Comparison of ENCODE assay signal across 31 cellular contexts in the genomic region with DNA sequence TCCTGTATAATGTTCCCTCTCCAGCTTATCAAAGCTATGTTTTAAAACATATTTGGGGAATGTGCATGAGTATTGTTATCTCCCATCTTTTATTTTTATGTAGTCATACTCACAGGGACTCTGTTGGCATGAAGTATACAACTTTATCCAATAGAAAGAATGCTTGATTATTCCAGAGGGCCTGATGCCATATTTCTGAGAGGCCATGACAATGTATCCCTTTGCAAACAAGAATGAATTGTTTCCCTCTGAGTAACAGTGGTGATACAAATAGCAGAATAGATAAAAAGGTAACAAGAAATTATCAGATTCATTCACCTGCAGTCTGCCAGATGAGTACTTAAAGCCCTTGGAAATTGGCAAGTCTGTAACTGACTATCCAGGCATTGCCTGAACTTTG.
"Had no signal": no experiment of that assay in that cellular context is flagged by ENCODE, and none has a peak within 500 bp of the region (broad histone marks: within the 10 kb centered on the region; RNA-seq: fewer than 3 reads in every experiment).

No MANE protein-coding gene starts in this region.

- H3K9me3 Mint-ChIP-seq: activated CD8-positive, alpha-beta T cell treated with anti-CD3 and anti-CD28 coated beads for 36 hours; activated naive CD4-positive, alpha-beta T cell treated with anti-CD3 and anti-CD28 coated beads, Interleukin-2, amount 10 ng/mL, durations not matched to agents 7 days and 5 days; activated naive CD4-positive, alpha-beta T cell treated with anti-CD3 and anti-CD28 coated beads, Interleukin-2, amount 50 U/mL, for 72 hours; activated naive CD8-positive, alpha-beta T cell treated with anti-CD3 and anti-CD28 coated beads, Interleukin-2, amount 10 ng/mL, durations not matched to agents 7 days and 5 days; activated T-cell treated with anti-CD3 and anti-CD28 coated beads, Interleukin-2, amount 50 U/mL, for 4 hours; central memory CD8-positive, alpha-beta T cell; T-helper 2 cell treated with Interferon-gamma antibody and Interleukin-4, amounts not matched to agents 5 μg/mL and 100 μg/mL, for 36 hours had no signal

- H3K36me3 Mint-ChIP-seq: activated naive CD4-positive, alpha-beta T cell treated with anti-CD3 and anti-CD28 coated beads, Interleukin-2, amount 10 ng/mL, durations not matched to agents 7 days and 5 days; activated naive CD4-positive, alpha-beta T cell treated with anti-CD3 and anti-CD28 coated beads, Interleukin-2, amount 50 U/mL, for 72 hours; activated naive CD8-positive, alpha-beta T cell treated with anti-CD3 and anti-CD28 coated beads, Interleukin-2, amount 10 ng/mL, durations not matched to agents 7 days and 5 days; brain had no signal

- DNase-seq: activated B cell treated with CpG ODN at 0.5 μM for 24 hours; activated CD4-positive, alpha-beta T cell treated with anti-CD3 and anti-CD28 coated beads for 48 hours; activated CD4-positive, alpha-beta T cell treated with anti-CD3 and anti-CD28 coated beads, Interleukin-2, amount 50 U/mL, for 1 hour; activated CD4-positive, alpha-beta T cell treated with anti-CD3 and anti-CD28 coated beads, Interleukin-2, amount 50 U/mL, for 48 hours; activated CD8-positive, alpha-beta memory T cell treated with anti-CD3 and anti-CD28 coated beads for 24 hours; activated CD8-positive, alpha-beta T cell treated with anti-CD3 and anti-CD28 coated beads for 36 hours; activated gamma-delta T cell; activated naive CD4-positive, alpha-beta T cell; activated naive CD4-positive, alpha-beta T cell treated with anti-CD3 and anti-CD28 coated beads, Interleukin-2, amount 10 ng/mL, durations not matched to agents 7 days and 5 days; activated naive CD8-positive, alpha-beta T cell treated with anti-CD3 and anti-CD28 coated beads, Interleukin-2, amount 10 ng/mL, durations not matched to agents 7 days and 5 days; activated T-cell treated with anti-CD3 and anti-CD28 coated beads, Interleukin-2, amount 50 U/mL, for 4 hours; dorsolateral prefrontal cortex; effector memory CD4-positive, alpha-beta T cell; endodermal cell; foreskin keratinocyte; gastrocnemius medialis; glutamatergic neuron; heart left ventricle; T-helper 17 cell; T1000; WERI-Rb-1 had no signal

- H3K27me3 ChIP-seq: ascending aorta, breast epithelium, dorsolateral prefrontal cortex, foreskin keratinocyte, gastrocnemius medialis, heart left ventricle had no signal

- H3K27ac Mint-ChIP-seq: activated B cell treated with CpG ODN at 0.5 μM for 24 hours; activated CD8-positive, alpha-beta T cell treated with anti-CD3 and anti-CD28 coated beads for 36 hours; activated naive CD4-positive, alpha-beta T cell treated with anti-CD3 and anti-CD28 coated beads, Interleukin-2, amount 10 ng/mL, durations not matched to agents 7 days and 5 days; activated naive CD8-positive, alpha-beta T cell treated with anti-CD3 and anti-CD28 coated beads, Interleukin-2, amount 10 ng/mL, durations not matched to agents 7 days and 5 days; brain; dendritic cell treated with granulocyte-macrophage colony-stimulating factor and Interleukin-4, amounts not matched to agents 40 ng/mL and 50 ng/mL, for 4 days; endodermal cell; T-helper 17 cell; T-helper 2 cell treated with Interferon-gamma antibody and Interleukin-4, amounts not matched to agents 5 μg/mL and 100 μg/mL, for 36 hours had no signal

- H3K9me3 ChIP-seq: breast epithelium, gastrocnemius medialis had no signal

- H3K4me1 Mint-ChIP-seq: activated B cell treated with CpG ODN at 0.5 μM for 24 hours; activated naive CD4-positive, alpha-beta T cell treated with anti-CD3 and anti-CD28 coated beads, Interleukin-2, amount 10 ng/mL, durations not matched to agents 7 days and 5 days; activated naive CD8-positive, alpha-beta T cell treated with anti-CD3 and anti-CD28 coated beads, Interleukin-2, amount 10 ng/mL, durations not matched to agents 7 days and 5 days; central memory CD8-positive, alpha-beta T cell; T-helper 17 cell had no signal

- H3K27ac ChIP-seq: ascending aorta, breast epithelium, coronary artery, dorsolateral prefrontal cortex, foreskin keratinocyte, gastrocnemius medialis, heart left ventricle, WERI-Rb-1 had no signal

- ATAC-seq: activated CD4-positive, CD25-positive, alpha-beta regulatory T cell treated with anti-CD3 and anti-CD28 coated beads, Interleukin-2, amount 50 U/mL, for 24 hours; activated CD8-positive, alpha-beta T cell treated with anti-CD3 and anti-CD28 coated beads for 36 hours; activated naive CD4-positive, alpha-beta T cell treated with anti-CD3 and anti-CD28 coated beads, Interleukin-2, amount 50 U/mL, for 72 hours; activated T-cell treated with anti-CD3 and anti-CD28 coated beads, Interleukin-2, amount 50 U/mL, for 4 hours; esophagus mucosa; foreskin keratinocyte; gastrocnemius medialis; heart left ventricle; T-helper 17 cell had no signal

- H3K27me3 Mint-ChIP-seq: activated naive CD4-positive, alpha-beta T cell treated with anti-CD3 and anti-CD28 coated beads, Interleukin-2, amount 10 ng/mL, durations not matched to agents 7 days and 5 days; activated naive CD8-positive, alpha-beta T cell treated with anti-CD3 and anti-CD28 coated beads, Interleukin-2, amount 10 ng/mL, durations not matched to agents 7 days and 5 days; brain; central memory CD8-positive, alpha-beta T cell; dendritic cell treated with granulocyte-macrophage colony-stimulating factor and Interleukin-4, amounts not matched to agents 40 ng/mL and 50 ng/mL, for 4 days had no signal

- H3K4me1 ChIP-seq: ascending aorta, breast epithelium, gastrocnemius medialis, heart left ventricle had no signal

- H3K36me3 ChIP-seq: ascending aorta, breast epithelium, gastrocnemius medialis, heart left ventricle, WERI-Rb-1 had no signal

- H3K4me3 ChIP-seq: ascending aorta, breast epithelium, coronary artery, dorsolateral prefrontal cortex, gastrocnemius medialis, heart left ventricle had no signal

- H3K4me3 Mint-ChIP-seq: activated B cell treated with CpG ODN at 0.5 μM for 24 hours; activated CD8-positive, alpha-beta T cell treated with anti-CD3 and anti-CD28 coated beads for 36 hours; activated naive CD4-positive, alpha-beta T cell treated with anti-CD3 and anti-CD28 coated beads, Interleukin-2, amount 10 ng/mL, durations not matched to agents 7 days and 5 days; activated naive CD8-positive, alpha-beta T cell treated with anti-CD3 and anti-CD28 coated beads, Interleukin-2, amount 10 ng/mL, durations not matched to agents 7 days and 5 days; activated T-cell treated with anti-CD3 and anti-CD28 coated beads, Interleukin-2, amount 50 U/mL, for 4 hours; brain; central memory CD8-positive, alpha-beta T cell; dendritic cell treated with granulocyte-macrophage colony-stimulating factor and Interleukin-4, amounts not matched to agents 40 ng/mL and 50 ng/mL, for 4 days; endodermal cell; T-helper 17 cell; T-helper 2 cell treated with Interferon-gamma antibody and Interleukin-4, amounts not matched to agents 5 μg/mL and 100 μg/mL, for 36 hours had no signal
